Comparison of ENCODE assay signal across 8 cellular contexts in the genomic region with DNA sequence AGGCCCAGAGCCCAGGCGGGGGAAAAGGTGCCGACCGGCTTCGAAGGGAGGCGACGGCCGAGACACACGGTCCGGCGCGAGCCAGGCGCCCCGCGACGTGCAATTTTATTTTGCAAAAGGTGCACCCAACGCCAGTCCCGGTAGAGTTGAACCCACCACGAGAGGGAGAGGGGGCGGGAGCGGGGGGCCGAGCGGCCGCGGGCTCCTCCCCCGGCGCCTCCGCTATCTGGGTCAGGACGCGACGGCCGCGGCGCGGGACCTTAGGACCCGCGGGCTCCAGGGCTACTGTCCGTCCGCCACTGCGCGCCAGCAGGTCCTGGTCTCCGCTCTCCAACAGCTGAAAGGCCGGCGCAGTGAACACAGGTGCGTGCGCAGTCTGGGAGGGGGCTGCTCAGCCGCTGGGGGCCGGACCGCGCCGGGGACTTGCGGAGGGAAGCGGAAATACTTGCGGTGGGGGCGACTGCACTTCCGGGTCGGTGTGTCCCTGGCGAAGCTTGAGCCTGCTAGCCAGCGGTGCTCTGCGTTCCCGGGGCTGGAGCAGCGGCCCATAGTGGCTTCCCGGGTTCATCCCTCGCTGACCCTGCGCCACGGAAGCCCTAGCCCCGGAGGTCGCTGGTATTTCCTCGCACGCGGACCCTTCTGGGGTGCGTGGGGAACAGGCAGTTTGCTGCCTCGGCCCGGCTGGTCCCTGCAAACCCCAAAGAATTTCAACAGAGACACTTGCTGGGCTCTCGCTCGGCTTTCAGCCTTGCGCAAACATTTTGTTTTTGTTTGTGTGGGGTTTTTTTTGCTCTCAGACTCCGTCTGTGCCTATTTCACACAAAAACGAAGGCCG. TPM values are rescaled to one million over a fixed set of nuclear protein-coding genes. Genes with fewer than 3 reads are reported as not detected.
DNase-seq lines count a peak whose midpoint lies in the region; ATAC-seq and TF ChIP-seq lines count a peak whose summit lies in the region.

Gene RMDN2, plus strand, starts transcription at position 225 of the 835 bp plus-strand sequence. CDS start 3,991 bp downstream, outside the sequence.

- H3K36me3 ChIP-seq in A673 (ENCODE audit: insufficient read depth, low read length, poor library complexity, severe bottlenecking) = no peaks in the 10 kb centered on the region

- no peaks in the 10 kb centered on the region for H3K9me3 ChIP-seq in A673 (ENCODE audit: low read depth, low read length, poor library complexity, severe bottlenecking)

- DNase-seq in A673 (ENCODE audit: low spot score) (peak; percentile 86), NCI-H345 (lab: John Stamatoyannopoulos, UW) (peak; percentile 88), islet precursor cell (peak; percentile 99)
- peak; percentile 52 to 67 (median 58) for DNase-seq in activated CD4-positive, CD25-positive, alpha-beta regulatory T cell (lab: John Stamatoyannopoulos, UW)
- peak; percentile 62 for DNase-seq in central memory CD4-positive, alpha-beta T cell
- peak; percentile 63 to 78 (median 72) for DNase-seq in stimulated activated CD4-positive, alpha-beta T cell treated with anti-CD3 and anti-CD28 coated beads, Interleukin-12 subunit alpha, Interleukin-12 subunit beta, amount 100 ng/mL, for 48 hours (ENCODE audit: low read depth in 2 of 3, low spot score in 1 of 3)

- ATAC-seq in GM18867 (IDR thresholded peaks at IDR 0.05; ENCODE audit: unreplicated experiment) (peak; percentile 90), HG03103 (IDR thresholded peaks at IDR 0.05; ENCODE audit: low read depth, unreplicated experiment) (peak; percentile 82)

- no peak for TF ChIP-seq CTCF in A673 (conservative IDR thresholded peaks at IDR 0.05; ENCODE audit: low read depth, low read length)

- H3K27ac ChIP-seq in A673 (ENCODE audit: low read depth, low read length, poor library complexity, severe bottlenecking) = peak within 1 kb of the TSS; percentile 92

- H3K4me1 ChIP-seq in A673 (ENCODE audit: insufficient read depth, low read length, poor library complexity, severe bottlenecking) = no peaks in the 10 kb centered on the region

- CTCF ChIA-PET in A673 (lab: Charles Lee) = no interaction called here

- no peaks in the 10 kb centered on the region for H3K27me3 ChIP-seq in A673 (replicated peaks; ENCODE audit: insufficient read depth, low read depth, low read length, poor library complexity)

- no TSS peak for BruUV-seq in A673 (replicated peaks; lab: Mats Ljungman, UMichigan)

- POLR2A ChIA-PET in A673 (lab: Charles Lee; ENCODE audit: low non-redundant PET) = interaction anchor here (0.7 kb wide), 1 partner anchor 532 kb away, joined by 3 read pairs; no protein-coding TSS in a partner anchor

- H3K4me3 ChIP-seq in A673 (ENCODE audit: low read depth, low read length, poor library complexity, severe bottlenecking) = peak within 1 kb of the TSS; percentile 80

- intact Hi-C loops in A673 (cut with micrococcal nuclease; ENCODE audit: unreplicated experiment) = no loop called here

RNA-seq across cellular contexts. Expression of gene RMDN2, which starts in this region (rescaled TPM):
- 2.3 and 3.0 TPM in 2 replicates for total RNA-seq in A673 (2021)

Comparison
In these comparisons a context has a peak if more than half of its experiments do, and no peak if none do; other contexts are left out.
1. Peak in every context shown above with its lines: DNase-seq, ATAC-seq, H3K4me3 ChIP-seq and H3K27ac ChIP-seq.